In genomic region chr9:124657526-124657925, GRCh38 we compare ENCODE assay signal across 8 cellular contexts.
DNase-seq lines count a peak whose midpoint lies in the region; ATAC-seq and TF ChIP-seq lines count a peak whose summit lies in the region.

No MANE protein-coding gene starts in this region.

- no peak overlapping the region for H3K56ac ChIP-seq in IMR-90 (ENCODE audit: extremely low read depth, insufficient read depth, low read length)

- H3K9me3 ChIP-seq in IMR-90 (ENCODE audit: control insufficient read depth, insufficient read depth, low read length) (no peaks in the 10 kb centered on the region), left lung (no peaks in the 10 kb centered on the region), spleen (no peaks in the 10 kb centered on the region)

- TF ChIP-seq POLR2A in IMR-90 (IDR thresholded peaks at IDR 0.05; ENCODE audit: low read depth, low read length): no peak
- TF ChIP-seq POLR2A in spleen (IDR thresholded peaks at IDR 0.05): no peak

- peaks cover 0 to 28% of the 10 kb centered on the region in 2 experiments; a peak in 2 of 4 replicates for H3K79me1 ChIP-seq in IMR-90 (ENCODE audit: low read depth in 1 of 2, low read length in 2 of 2)

- H3K9me1 ChIP-seq in IMR-90 (ENCODE audit: insufficient read depth, low read length): no peaks in the 10 kb centered on the region

- TF ChIP-seq RAD21 in IMR-90 (IDR thresholded peaks at IDR 0.05; ENCODE audit: low read length): no peak

- dilution Hi-C loops in IMR-90 (cut with HindIII; ENCODE audit: low sequenced_read_pairs, unreplicated experiment): no loop called here

- H4K20me1 ChIP-seq in IMR-90 (ENCODE audit: insufficient read depth, low read length): no peaks in the 10 kb centered on the region

- BruUV-seq in IMR-90 (replicated peaks; lab: Mats Ljungman, UMichigan): no TSS peak

- no peak overlapping the region for H3K9ac ChIP-seq in IMR-90 (ENCODE audit: low read depth, low read length)

- peak overlapping the region; percentile 55; the same call in 1 of the 2 replicates for H3K18ac ChIP-seq in IMR-90 (ENCODE audit: low read depth, low read length)

- intact Hi-C loops in IMR-90 (cut with micrococcal nuclease): loop anchor here (5.0 kb wide), 1 partner anchor 105 kb away; no protein-coding TSS in a partner anchor
- intact Hi-C loops in left lung (cut with DNase I): no loop called here
- intact Hi-C loops in spleen (cut with DNase I; ENCODE audit: low total_unique reads): no loop called here

- H3K4me1 ChIP-seq in IMR-90 (ENCODE audit: control insufficient read depth, insufficient read depth, low read length) (peaks cover 7% of the 10 kb centered on the region), left lung (peaks cover 0 to 31% of the 10 kb centered on the region in 2 donors), spleen (peaks cover 5 to 45% (median 22%) of the 10 kb centered on the region in 6 donors)

- peak overlapping the region; percentile 40 for H4K91ac ChIP-seq in IMR-90 (ENCODE audit: insufficient read depth, low read depth, low read length)

- no peak overlapping the region for H3K4me3 ChIP-seq in IMR-90 (ENCODE audit: insufficient read depth, low read depth, low read length)
- no peak overlapping the region for H3K4me3 ChIP-seq in left lung
- H3K4me3 ChIP-seq in spleen: no peak overlapping the region

- H2AFZ ChIP-seq in IMR-90 (replicated peaks; ENCODE audit: low read length, poor library complexity): no peak overlapping the region

- POLR2A ChIA-PET in IMR-90 (lab: Charles Lee; ENCODE audit: unreplicated experiment): interaction anchor here (0.5 kb wide), 1 partner anchor 15 kb away, joined by 3 read pairs; no protein-coding TSS in a partner anchor

- peak overlapping the region; percentile 42 for H3K4ac ChIP-seq in IMR-90 (ENCODE audit: low read depth, low read length)

- TF ChIP-seq CTCF in IMR-90 (conservative IDR thresholded peaks at IDR 0.05; ENCODE audit: low read depth, low read length) (no peak), left lung (IDR thresholded peaks at IDR 0.05) (no peak), spleen (IDR thresholded peaks at IDR 0.05 in 8 of 11, conservative IDR thresholded peaks at IDR 0.05 in 3 of 11) (no peak)

- peak overlapping the region in 1 of 2 experiments; percentile 62; a peak in 2 of 4 replicates for H4K8ac ChIP-seq in IMR-90 (ENCODE audit: low read depth in 2 of 2, low read length in 2 of 2)

- ATAC-seq in IMR-90 (ENCODE audit: low read depth) (no peak), left lung (no peak), GM21526 (IDR thresholded peaks at IDR 0.05; ENCODE audit: low FRiP score, unreplicated experiment) (no peak), GM18520 (IDR thresholded peaks at IDR 0.05; ENCODE audit: unreplicated experiment) (no peak)

- peak overlapping the region; percentile 61; the same call in 1 of the 2 replicates for H2BK20ac ChIP-seq in IMR-90 (ENCODE audit: low read depth, low read length)

- H2AK5ac ChIP-seq in IMR-90 (ENCODE audit: low read depth, low read length): peak overlapping the region; percentile 59; the same call in 1 of the 2 replicates

- no peaks in the 10 kb centered on the region for H3K27me3 ChIP-seq in IMR-90 (ENCODE audit: control insufficient read depth, insufficient read depth, low read length)
- H3K27me3 ChIP-seq in left lung: no peaks in the 10 kb centered on the region
- H3K27me3 ChIP-seq in spleen (replicated peaks in 1 of 7): no peaks in the 10 kb centered on the region

- H2BK5ac ChIP-seq in IMR-90 (ENCODE audit: low read depth, low read length, poor library complexity, severe bottlenecking): peak overlapping the region; percentile 70

- no CpG with 5 or more reads among the region's 1 CpG for WGBS in IMR-90 (ENCODE audit: extremely low coverage in 2 of 2, insufficient read length in 1 of 2), 2 experiments
- 35 to 73% (median 55%) methylated on average over 1 of the region's 1 CpG for WGBS in spleen, 5 donors

- H4K5ac ChIP-seq in IMR-90 (ENCODE audit: low read depth, low read length): peak overlapping the region; percentile 75

- peak overlapping the region; percentile 4; the same call in 1 of the 2 replicates for H3K14ac ChIP-seq in IMR-90 (replicated peaks; ENCODE audit: low read depth, low read length)

- H3K23ac ChIP-seq in IMR-90 (ENCODE audit: low read depth, low read length): peak overlapping the region; percentile 65; the same call in 1 of the 2 replicates

- peak overlapping the region; percentile 31; the same call in 1 of the 2 replicates for H2BK120ac ChIP-seq in IMR-90 (ENCODE audit: low read depth, low read length)

- CTCF ChIA-PET in IMR-90 (lab: Yijun Ruan, JAX): interaction anchor here (1.2 to 2.8 kb wide), 5 partner anchors 20 to 106 kb away, joined by 3 to 8 read pairs (median 5); no protein-coding TSS in a partner anchor

- H3K27ac ChIP-seq in IMR-90 (ENCODE audit: insufficient read depth, low read length) (peak overlapping the region; percentile 33; the same call in 1 of the 2 replicates), angular gyrus (ENCODE audit: low read depth, low read length) (peak overlapping the region; percentile 85), left lung (peak overlapping the region; percentile 77 to 88), spleen (peak overlapping the region in 6 of 8 donors; percentile 78 to 88 (median 82))

- DNase-seq in IMR-90: no peak
- no peak for DNase-seq in left lung
- no peak for DNase-seq in spleen
- no peak for DNase-seq in effector CD4-positive, alpha-beta T cell
- no peak for DNase-seq in NOMO-1 treated with DMSO at 0.1 percent for 48 hours (lab: John Stamatoyannopoulos, UW; ENCODE audit: unreplicated experiment)

- H2AK9ac ChIP-seq in IMR-90 (replicated peaks; ENCODE audit: low read depth, low read length, poor library complexity): no peak overlapping the region

- H2BK15ac ChIP-seq in IMR-90 (ENCODE audit: low read depth, low read length): peak overlapping the region; percentile 49; the same call in 1 of the 3 replicates

- H3K4me2 ChIP-seq in IMR-90 (ENCODE audit: low read depth, low read length): peak overlapping the region; percentile 52; the same call in 1 of the 2 replicates

- in situ Hi-C loops in IMR-90 (cut with MboI; ENCODE audit: low sequenced_read_pairs): no loop called here

- H3K36me3 ChIP-seq in IMR-90 (ENCODE audit: control insufficient read depth, insufficient read depth, low read length) (no peaks in the 10 kb centered on the region), left lung (no peaks in the 10 kb centered on the region), spleen (no peaks in the 10 kb centered on the region)

TF ChIP-seq in IMR-90, 13 proteins besides CTCF, POLR2A, EP300 and RAD21:
- no peak for TF ChIP-seq BHLHE40 (IDR thresholded peaks at IDR 0.05; ENCODE audit: low read depth, low read length)
- no peak for TF ChIP-seq NFE2L2 (IDR thresholded peaks at IDR 0.05; ENCODE audit: low read depth, low read length)
- TF ChIP-seq MAFK (IDR thresholded peaks at IDR 0.05; ENCODE audit: low read depth, low read length): no peak
- TF ChIP-seq CEBPB (IDR thresholded peaks at IDR 0.05; ENCODE audit: low read depth, low read length): no peak
- TF ChIP-seq RCOR1 (IDR thresholded peaks at IDR 0.05; ENCODE audit: insufficient replicate concordance, low read length): no peak
- no peak for TF ChIP-seq MXI1 (IDR thresholded peaks at IDR 0.05; ENCODE audit: borderline replicate concordance, low read depth, low read length)
- TF ChIP-seq MAZ (IDR thresholded peaks at IDR 0.05; ENCODE audit: borderline replicate concordance, low read depth, low read length): no peak
- no peak for TF ChIP-seq CHD1 (IDR thresholded peaks at IDR 0.05; ENCODE audit: low read depth, low read length)
- no peak for TF ChIP-seq RFX5 (IDR thresholded peaks at IDR 0.05; ENCODE audit: low read depth, low read length)
- no peak for TF ChIP-seq FOS (IDR thresholded peaks at IDR 0.05; ENCODE audit: low read depth, low read length)
- TF ChIP-seq SMC3 (IDR thresholded peaks at IDR 0.05; ENCODE audit: low read depth, low read length): no peak
- no peak for TF ChIP-seq ELK1 (IDR thresholded peaks at IDR 0.05; ENCODE audit: borderline replicate concordance, low read depth, low read length)
- TF ChIP-seq USF2 (IDR thresholded peaks at IDR 0.05; ENCODE audit: low read depth, low read length): no peak

Comparison
In these comparisons a context has a peak if more than half of its experiments do, and no peak if none do; other contexts are left out.
1. H3K27ac ChIP-seq: peak in every context shown above with its lines; median percentile 85 in angular gyrus; 82 in left lung; 82 in spleen; 33 in IMR-90.